29 cellular contexts compared by ENCODE assay signal in genomic region chr15:96431787-96432186, GRCh38.
"Had no signal": no experiment of that assay in that cellular context is flagged by ENCODE, and none has a peak within 500 bp of the region (broad histone marks: within the 10 kb centered on the region; RNA-seq: fewer than 3 reads in every experiment).

No MANE protein-coding gene starts in this region.

- DNase-seq: activated CD4-positive, alpha-beta memory T cell treated with anti-CD3 and anti-CD28 coated beads for 36 hours; activated CD4-positive, alpha-beta T cell treated with anti-CD3 and anti-CD28 coated beads for 36 hours; activated CD4-positive, alpha-beta T cell treated with anti-CD3 and anti-CD28 coated beads, Interleukin-2, amount 10 ng/mL, durations not matched to agents 24 days and 14 days; activated CD4-positive, CD25-positive, alpha-beta regulatory T cell; activated CD4-positive, CD25-positive, alpha-beta regulatory T cell treated with anti-CD3 and anti-CD28 coated beads, Interleukin-2, amount 50 U/mL, for 72 hours; activated CD8-positive, alpha-beta memory T cell treated with anti-CD3 and anti-CD28 coated beads, Interleukin-2, amount 10 ng/mL, durations not matched to agents 7 days and 5 days; activated CD8-positive, alpha-beta memory T cell treated with anti-CD3 and anti-CD28 coated beads, Interleukin-2, amount 50 U/mL, for 4 hours; activated CD8-positive, alpha-beta T cell treated with anti-CD3 and anti-CD28 coated beads, Interleukin-2, amount 10 ng/mL, durations not matched to agents 7 days and 5 days; activated effector memory CD4-positive, alpha-beta T cell treated with anti-CD3 and anti-CD28 coated beads, Interleukin-2, amount 50 U/mL, for 16 hours; activated naive CD4-positive, alpha-beta T cell treated with anti-CD3 and anti-CD28 coated beads for 36 hours; activated naive CD8-positive, alpha-beta T cell treated with anti-CD3 and anti-CD28 coated beads for 36 hours; activated naive CD8-positive, alpha-beta T cell treated with anti-CD3 and anti-CD28 coated beads, Interleukin-2, amount 50 U/mL, for 24 hours; activated T-cell treated with anti-CD3 and anti-CD28 coated beads, Interleukin-2, amount 50 U/mL, for 1 hour; activated T-cell treated with anti-CD3 and anti-CD28 coated beads, Interleukin-2, amount 50 U/mL, for 48 hours; adrenal gland; amygdala; aorta; body of pancreas; caudate nucleus; cortex of kidney; effector CD8-positive, alpha-beta T cell; foreskin fibroblast; head of caudate nucleus; T-helper 1 cell; T-helper 17 cell had no signal

- H3K4me1 ChIP-seq: adrenal gland, body of pancreas had no signal

- H3K4me1 Mint-ChIP-seq: activated CD4-positive, alpha-beta T cell treated with anti-CD3 and anti-CD28 coated beads for 36 hours; activated CD4-positive, alpha-beta T cell treated with anti-CD3 and anti-CD28 coated beads, Interleukin-2, amount 10 ng/mL, durations not matched to agents 24 days and 14 days; activated CD8-positive, alpha-beta memory T cell treated with anti-CD3 and anti-CD28 coated beads, Interleukin-2, amount 10 ng/mL, durations not matched to agents 7 days and 5 days; activated naive CD4-positive, alpha-beta T cell treated with anti-CD3 and anti-CD28 coated beads, Interleukin-2, amount 50 U/mL, for 24 hours; activated naive CD8-positive, alpha-beta T cell treated with anti-CD3 and anti-CD28 coated beads for 36 hours; activated naive CD8-positive, alpha-beta T cell treated with anti-CD3 and anti-CD28 coated beads, Interleukin-2, amount 50 U/mL, for 24 hours; T-helper 17 cell had no signal

- H3K27me3 ChIP-seq: adrenal gland, body of pancreas had no signal

- H3K27ac ChIP-seq: adrenal gland, body of pancreas had no signal

- H3K4me3 ChIP-seq: adrenal gland, body of pancreas had no signal

- H3K36me3 Mint-ChIP-seq: activated CD4-positive, alpha-beta memory T cell treated with anti-CD3 and anti-CD28 coated beads for 36 hours; activated CD8-positive, alpha-beta memory T cell treated with anti-CD3 and anti-CD28 coated beads, Interleukin-2, amount 10 ng/mL, durations not matched to agents 7 days and 5 days; activated naive CD4-positive, alpha-beta T cell treated with anti-CD3 and anti-CD28 coated beads, Interleukin-2, amount 50 U/mL, for 24 hours; activated naive CD8-positive, alpha-beta T cell treated with anti-CD3 and anti-CD28 coated beads for 36 hours had no signal

- H3K27ac Mint-ChIP-seq: activated CD4-positive, alpha-beta memory T cell treated with anti-CD3 and anti-CD28 coated beads for 36 hours; activated CD4-positive, alpha-beta T cell treated with anti-CD3 and anti-CD28 coated beads for 36 hours; activated CD4-positive, alpha-beta T cell treated with anti-CD3 and anti-CD28 coated beads, Interleukin-2, amount 10 ng/mL, durations not matched to agents 24 days and 14 days; activated CD8-positive, alpha-beta memory T cell treated with anti-CD3 and anti-CD28 coated beads, Interleukin-2, amount 10 ng/mL, durations not matched to agents 7 days and 5 days; activated CD8-positive, alpha-beta T cell treated with anti-CD3 and anti-CD28 coated beads, Interleukin-2, amount 10 ng/mL, durations not matched to agents 7 days and 5 days; activated naive CD4-positive, alpha-beta T cell treated with anti-CD3 and anti-CD28 coated beads for 36 hours; activated naive CD4-positive, alpha-beta T cell treated with anti-CD3 and anti-CD28 coated beads, Interleukin-2, amount 50 U/mL, for 24 hours; activated naive CD8-positive, alpha-beta T cell treated with anti-CD3 and anti-CD28 coated beads for 36 hours; activated naive CD8-positive, alpha-beta T cell treated with anti-CD3 and anti-CD28 coated beads, Interleukin-2, amount 50 U/mL, for 24 hours; activated T-helper 1 cell treated with anti-CD3 and anti-CD28 coated beads, Interleukin-12 subunit alpha, Interleukin-12 subunit beta, Interleukin-2, Interleukin-4 antibody, amounts not matched to agents 30 ng/mL and 10 ng/mL and 1 ng/mL, durations not matched to agents 14 hours and 24 hours and 36 hours; activated T-helper 2 cell treated with anti-CD3 and anti-CD28 coated beads, Interferon-gamma antibody, Interleukin-2, Interleukin-4, amounts not matched to agents 10 μg/mL and 5 μg/mL and 100 μg/mL, durations not matched to agents 14 hours and 24 hours and 36 hours; T-helper 17 cell had no signal

- H3K36me3 ChIP-seq: adrenal gland had no signal

- H3K9me3 Mint-ChIP-seq: activated CD4-positive, alpha-beta memory T cell treated with anti-CD3 and anti-CD28 coated beads for 36 hours; activated CD4-positive, alpha-beta T cell treated with anti-CD3 and anti-CD28 coated beads, Interleukin-2, amount 10 ng/mL, durations not matched to agents 24 days and 14 days; activated naive CD4-positive, alpha-beta T cell treated with anti-CD3 and anti-CD28 coated beads for 36 hours; activated naive CD4-positive, alpha-beta T cell treated with anti-CD3 and anti-CD28 coated beads, Interleukin-2, amount 50 U/mL, for 24 hours; activated naive CD8-positive, alpha-beta T cell treated with anti-CD3 and anti-CD28 coated beads, Interleukin-2, amount 50 U/mL, for 24 hours; activated T-helper 1 cell treated with anti-CD3 and anti-CD28 coated beads, Interleukin-12 subunit alpha, Interleukin-12 subunit beta, Interleukin-2, Interleukin-4 antibody, amounts not matched to agents 30 ng/mL and 10 ng/mL and 1 ng/mL, durations not matched to agents 14 hours and 24 hours and 36 hours; activated T-helper 2 cell treated with anti-CD3 and anti-CD28 coated beads, Interferon-gamma antibody, Interleukin-2, Interleukin-4, amounts not matched to agents 10 μg/mL and 5 μg/mL and 100 μg/mL, durations not matched to agents 14 hours and 24 hours and 36 hours had no signal

- H3K27me3 Mint-ChIP-seq: activated CD4-positive, alpha-beta memory T cell treated with anti-CD3 and anti-CD28 coated beads for 36 hours; activated CD4-positive, alpha-beta T cell treated with anti-CD3 and anti-CD28 coated beads for 36 hours; activated CD8-positive, alpha-beta memory T cell treated with anti-CD3 and anti-CD28 coated beads, Interleukin-2, amount 10 ng/mL, durations not matched to agents 7 days and 5 days; T-helper 17 cell had no signal

- H3K9me3 ChIP-seq: adrenal gland, body of pancreas had no signal

- ATAC-seq: activated CD4-positive, alpha-beta T cell treated with anti-CD3 and anti-CD28 coated beads for 36 hours; activated CD8-positive, alpha-beta memory T cell treated with anti-CD3 and anti-CD28 coated beads, Interleukin-2, amount 10 ng/mL, durations not matched to agents 7 days and 5 days; activated CD8-positive, alpha-beta T cell treated with anti-CD3 and anti-CD28 coated beads, Interleukin-2, amount 10 ng/mL, durations not matched to agents 7 days and 5 days; activated naive CD8-positive, alpha-beta T cell treated with anti-CD3 and anti-CD28 coated beads, Interleukin-2, amount 50 U/mL, for 24 hours; body of pancreas; esophagus mucosa; T-helper 17 cell had no signal

- H3K4me3 Mint-ChIP-seq: activated CD4-positive, alpha-beta memory T cell treated with anti-CD3 and anti-CD28 coated beads for 36 hours; activated CD4-positive, alpha-beta T cell treated with anti-CD3 and anti-CD28 coated beads for 36 hours; activated CD4-positive, alpha-beta T cell treated with anti-CD3 and anti-CD28 coated beads, Interleukin-2, amount 10 ng/mL, durations not matched to agents 24 days and 14 days; activated CD8-positive, alpha-beta memory T cell treated with anti-CD3 and anti-CD28 coated beads, Interleukin-2, amount 10 ng/mL, durations not matched to agents 7 days and 5 days; activated CD8-positive, alpha-beta T cell treated with anti-CD3 and anti-CD28 coated beads, Interleukin-2, amount 10 ng/mL, durations not matched to agents 7 days and 5 days; activated naive CD4-positive, alpha-beta T cell treated with anti-CD3 and anti-CD28 coated beads for 36 hours; activated naive CD4-positive, alpha-beta T cell treated with anti-CD3 and anti-CD28 coated beads, Interleukin-2, amount 50 U/mL, for 24 hours; activated naive CD8-positive, alpha-beta T cell treated with anti-CD3 and anti-CD28 coated beads for 36 hours; activated naive CD8-positive, alpha-beta T cell treated with anti-CD3 and anti-CD28 coated beads, Interleukin-2, amount 50 U/mL, for 24 hours; activated T-helper 1 cell treated with anti-CD3 and anti-CD28 coated beads, Interleukin-12 subunit alpha, Interleukin-12 subunit beta, Interleukin-2, Interleukin-4 antibody, amounts not matched to agents 30 ng/mL and 10 ng/mL and 1 ng/mL, durations not matched to agents 14 hours and 24 hours and 36 hours; T-helper 17 cell had no signal
